Comparison of ENCODE assay signal across 26 cellular contexts in genomic region chr5:33065146-33065545, GRCh38.
"Had no signal": no experiment of that assay in that cellular context is flagged by ENCODE, and none has a peak within 500 bp of the region (broad histone marks: within the 10 kb centered on the region; RNA-seq: fewer than 3 reads in every experiment).

No MANE protein-coding gene starts in this region.

- H3K27ac ChIP-seq: colonic mucosa, esophagus squamous epithelium, neural progenitor cell, prostate gland, right atrium auricular region, stomach, thyroid gland, vagina had no signal

- H3K4me1 Mint-ChIP-seq: endodermal cell; memory B cell; naive B cell; neural progenitor cell; stimulated activated effector memory CD8-positive, alpha-beta T cell treated with anti-CD3 and anti-CD28 coated beads, Interleukin-12 subunit alpha, Interleukin-12 subunit beta, amount 100 ng/mL, for 72 hours had no signal

- H3K36me3 ChIP-seq: colonic mucosa, esophagus squamous epithelium, neural progenitor cell, prostate gland, right atrium auricular region, stomach, thyroid gland, vagina had no signal

- H3K27me3 Mint-ChIP-seq: dendritic cell treated with granulocyte-macrophage colony-stimulating factor and Interleukin-4, amounts not matched to agents 40 ng/mL and 50 ng/mL, for 4 days; memory B cell; naive B cell; natural killer cell treated with Interleukin-12 subunit alpha and Interleukin-12 subunit beta and Interleukin-15 and Interleukin-18, amount 100 ng/mL, for 72 hours had no signal

- DNase-seq: colonic mucosa; effector CD8-positive, alpha-beta T cell; endodermal cell; esophagus squamous epithelium; foreskin melanocyte; glutamatergic neuron; hypothalamus; mucosa of descending colon; naive B cell; stimulated activated CD4-positive, alpha-beta T cell treated with anti-CD3 and anti-CD28 coated beads, Interleukin-2, amount 100 ng/mL, for 24 hours; stimulated activated CD4-positive, alpha-beta T cell treated with anti-CD3 and anti-CD28 coated beads, Interleukin-4, amount 100 ng/mL, for 24 hours; stimulated activated naive CD4-positive, alpha-beta T cell treated with Interleukin-2 at 50 U/mL for 16 hours; stomach; thyroid gland; trophoblast cell had no signal

- H3K4me1 ChIP-seq: colonic mucosa, esophagus squamous epithelium, neural progenitor cell, prostate gland, right atrium auricular region, stomach, thyroid gland, vagina had no signal

- H3K4me3 ChIP-seq: colonic mucosa, esophagus squamous epithelium, lung, mucosa of descending colon, neural progenitor cell, prostate gland, right atrium auricular region, stomach, thyroid gland, vagina had no signal

- H3K27ac Mint-ChIP-seq: dendritic cell treated with granulocyte-macrophage colony-stimulating factor and Interleukin-4, amounts not matched to agents 40 ng/mL and 50 ng/mL, for 4 days; endodermal cell; memory B cell; naive B cell; natural killer cell treated with Interleukin-12 subunit alpha and Interleukin-12 subunit beta and Interleukin-15 and Interleukin-18, amount 100 ng/mL, for 72 hours; neural progenitor cell; stimulated activated effector memory CD8-positive, alpha-beta T cell treated with anti-CD3 and anti-CD28 coated beads, Interleukin-12 subunit alpha, Interleukin-12 subunit beta, amount 100 ng/mL, for 72 hours had no signal

- H3K36me3 Mint-ChIP-seq: memory B cell; naive B cell; natural killer cell treated with Interleukin-12 subunit alpha and Interleukin-12 subunit beta and Interleukin-15 and Interleukin-18, amount 100 ng/mL, for 72 hours; neural progenitor cell; stimulated activated effector memory CD8-positive, alpha-beta T cell treated with anti-CD3 and anti-CD28 coated beads, Interleukin-12 subunit alpha, Interleukin-12 subunit beta, amount 100 ng/mL, for 72 hours had no signal

- H3K4me2 ChIP-seq: neural progenitor cell had no signal

- H3K9me3 Mint-ChIP-seq: endodermal cell; natural killer cell treated with Interleukin-12 subunit alpha and Interleukin-12 subunit beta and Interleukin-15 and Interleukin-18, amount 100 ng/mL, for 72 hours; neural progenitor cell; stimulated activated effector memory CD8-positive, alpha-beta T cell treated with anti-CD3 and anti-CD28 coated beads, Interleukin-12 subunit alpha, Interleukin-12 subunit beta, amount 100 ng/mL, for 72 hours had no signal

- H3K9ac ChIP-seq: neural progenitor cell had no signal

- H3K9me3 ChIP-seq: colonic mucosa, esophagus squamous epithelium, mucosa of descending colon, prostate gland, right atrium auricular region, stomach, thyroid gland, vagina had no signal

- ATAC-seq: left lobe of liver; mucosa of descending colon; natural killer cell treated with Interleukin-12 subunit alpha and Interleukin-12 subunit beta and Interleukin-15 and Interleukin-18, amount 100 ng/mL, for 72 hours; sciatic nerve; stimulated activated effector memory CD8-positive, alpha-beta T cell treated with anti-CD3 and anti-CD28 coated beads, Interleukin-12 subunit alpha, Interleukin-12 subunit beta, amount 100 ng/mL, for 72 hours had no signal

- H3K27me3 ChIP-seq: colonic mucosa, esophagus squamous epithelium, neural progenitor cell, right atrium auricular region, stomach, thyroid gland, vagina had no signal

- H3K4me3 Mint-ChIP-seq: dendritic cell treated with granulocyte-macrophage colony-stimulating factor and Interleukin-4, amounts not matched to agents 40 ng/mL and 50 ng/mL, for 4 days; endodermal cell; memory B cell; naive B cell; natural killer cell treated with Interleukin-12 subunit alpha and Interleukin-12 subunit beta and Interleukin-15 and Interleukin-18, amount 100 ng/mL, for 72 hours; neural progenitor cell; stimulated activated effector memory CD8-positive, alpha-beta T cell treated with anti-CD3 and anti-CD28 coated beads, Interleukin-12 subunit alpha, Interleukin-12 subunit beta, amount 100 ng/mL, for 72 hours had no signal
